12 cellular contexts compared by ENCODE assay signal in genomic region chr1:71414229-71414628, GRCh38.
A peak's percentile ranks its signal among the peaks of the same experiment; 100 is the strongest.
DNase-seq lines count a peak whose midpoint lies in the region; ATAC-seq lines count a peak whose summit lies in the region.
"Had no signal": no experiment of that assay in that cellular context is flagged by ENCODE, and none has a peak within 500 bp of the region (broad histone marks: within the 10 kb centered on the region; RNA-seq: fewer than 3 reads in every experiment).

No MANE protein-coding gene starts in this region.

- H3K4me1 ChIP-seq in GM23248 (ENCODE audit: insufficient read depth) = peaks cover 17% of the 10 kb centered on the region

- H3K4me1 Mint-ChIP-seq in stimulated activated effector memory CD8-positive, alpha-beta T cell treated with anti-CD3 and anti-CD28 coated beads, Interleukin-12 subunit alpha, Interleukin-12 subunit beta, amount 100 ng/mL, for 72 hours = no peaks in the 10 kb centered on the region
- no peaks in the 10 kb centered on the region for H3K4me1 Mint-ChIP-seq in activated T-cell treated with anti-CD3 and anti-CD28 coated beads, Interleukin-2, amount 50 U/mL, for 72 hours (ENCODE audit: low read depth)
- no peaks in the 10 kb centered on the region for H3K4me1 Mint-ChIP-seq in T-helper 2 cell treated with Interferon-gamma antibody and Interleukin-4, amounts not matched to agents 5 μg/mL and 100 μg/mL, for 36 hours (ENCODE audit: low read depth)
- H3K4me1 Mint-ChIP-seq: natural killer cell had no signal

- H3K36me3 ChIP-seq in GM23248 (ENCODE audit: low read depth) = no peaks in the 10 kb centered on the region

- in situ Hi-C loops in GM23248 (cut with MboI) = no loop called here

- H3F3A ChIP-seq in GM23248 (ENCODE audit: insufficient read depth) = peaks cover 17% of the 10 kb centered on the region; the same call in 1 of the 2 replicates

- no peak for ATAC-seq in stimulated activated effector memory CD8-positive, alpha-beta T cell treated with anti-CD3 and anti-CD28 coated beads, Interleukin-12 subunit alpha, Interleukin-12 subunit beta, amount 100 ng/mL, for 72 hours
- ATAC-seq in activated T-cell treated with anti-CD3 and anti-CD28 coated beads, Interleukin-2, amount 50 U/mL, for 72 hours (replicated peaks in 1 of 2) = no peak
- ATAC-seq: natural killer cell, WTC11 had no signal

- WGBS in GM23248 (ENCODE audit: low coverage in 1 of 2, low lambda C conversion rate in 2 of 2, missing lambda C conversion rate in 2 of 2), 2 experiments = 0 to 6% methylated on average over 1 of the region's 1 CpG

- H2AFZ ChIP-seq in GM23248 = peak overlapping the region; percentile 23; the same call in 1 of the 2 replicates

- peaks cover 11% of the 10 kb centered on the region for H3K9me3 Mint-ChIP-seq in stimulated activated effector memory CD8-positive, alpha-beta T cell treated with anti-CD3 and anti-CD28 coated beads, Interleukin-12 subunit alpha, Interleukin-12 subunit beta, amount 100 ng/mL, for 72 hours
- peaks cover 1 to 5% of the 10 kb centered on the region in 2 donors for H3K9me3 Mint-ChIP-seq in activated T-cell treated with anti-CD3 and anti-CD28 coated beads, Interleukin-2, amount 50 U/mL, for 72 hours
- H3K9me3 Mint-ChIP-seq in T-helper 2 cell treated with Interferon-gamma antibody and Interleukin-4, amounts not matched to agents 5 μg/mL and 100 μg/mL, for 36 hours = no peaks in the 10 kb centered on the region
- H3K9me3 Mint-ChIP-seq: WTC11 had no signal

- H3K27me3 Mint-ChIP-seq in activated T-cell treated with anti-CD3 and anti-CD28 coated beads, Interleukin-2, amount 50 U/mL, for 72 hours (ENCODE audit: low read depth) = no peaks in the 10 kb centered on the region
- no peaks in the 10 kb centered on the region for H3K27me3 Mint-ChIP-seq in T-helper 2 cell treated with Interferon-gamma antibody and Interleukin-4, amounts not matched to agents 5 μg/mL and 100 μg/mL, for 36 hours (ENCODE audit: low read depth)

- DNase-seq in GM23248 (no peak), NCI-H1930 (lab: John Stamatoyannopoulos, UW) (peak; percentile 30 to 45), OCI-M1 (lab: John Stamatoyannopoulos, UW) (peak; percentile 91), left kidney (ENCODE audit: low read depth, low spot score) (peak; percentile 29)
- no peak for DNase-seq in stimulated activated effector memory CD8-positive, alpha-beta T cell treated with anti-CD3 and anti-CD28 coated beads, Interleukin-12 subunit alpha, Interleukin-12 subunit beta, amount 100 ng/mL, for 72 hours (ENCODE audit: low spot score in 2 of 2)
- DNase-seq in activated T-cell treated with anti-CD3 and anti-CD28 coated beads, Interleukin-2, amount 50 U/mL, for 72 hours = no peak
- DNase-seq in T-helper 2 cell treated with Interferon-gamma antibody and Interleukin-4, amounts not matched to agents 5 μg/mL and 100 μg/mL, for 36 hours (ENCODE audit: low spot score) = no peak
- DNase-seq: dorsolateral prefrontal cortex, kidney glomerular epithelial cell, natural killer cell had no signal

- peak overlapping the region; percentile 8 for H3K4me3 ChIP-seq in GM23248
- H3K4me3 ChIP-seq: dorsolateral prefrontal cortex, skin epidermis had no signal

- peak overlapping the region; percentile 49 for H3K27ac ChIP-seq in GM23248
- H3K27ac ChIP-seq: dorsolateral prefrontal cortex, skin epidermis had no signal

- peak overlapping the region; percentile 40 for H3K4me2 ChIP-seq in GM23248 (ENCODE audit: unreplicated experiment)

- H4K20me1 ChIP-seq in GM23248 (ENCODE audit: insufficient read depth) = no peaks in the 10 kb centered on the region

- no peaks in the 10 kb centered on the region for H3K9me3 ChIP-seq in GM23248 (ENCODE audit: low read depth)

- no peaks in the 10 kb centered on the region for H3K27me3 ChIP-seq in GM23248 (replicated peaks; ENCODE audit: insufficient read depth)
- H3K27me3 ChIP-seq: dorsolateral prefrontal cortex had no signal

- H3K4me3 Mint-ChIP-seq in stimulated activated effector memory CD8-positive, alpha-beta T cell treated with anti-CD3 and anti-CD28 coated beads, Interleukin-12 subunit alpha, Interleukin-12 subunit beta, amount 100 ng/mL, for 72 hours = no peak overlapping the region
- H3K4me3 Mint-ChIP-seq in activated T-cell treated with anti-CD3 and anti-CD28 coated beads, Interleukin-2, amount 50 U/mL, for 72 hours = no peak overlapping the region
- H3K4me3 Mint-ChIP-seq in T-helper 2 cell treated with Interferon-gamma antibody and Interleukin-4, amounts not matched to agents 5 μg/mL and 100 μg/mL, for 36 hours = no peak overlapping the region
- H3K4me3 Mint-ChIP-seq: natural killer cell, WTC11 had no signal

- H3K9ac ChIP-seq in GM23248 = no peak overlapping the region

- no peaks in the 10 kb centered on the region for H3K36me3 Mint-ChIP-seq in stimulated activated effector memory CD8-positive, alpha-beta T cell treated with anti-CD3 and anti-CD28 coated beads, Interleukin-12 subunit alpha, Interleukin-12 subunit beta, amount 100 ng/mL, for 72 hours
- no peaks in the 10 kb centered on the region for H3K36me3 Mint-ChIP-seq in activated T-cell treated with anti-CD3 and anti-CD28 coated beads, Interleukin-2, amount 50 U/mL, for 72 hours (ENCODE audit: insufficient read depth in 2 of 2)
- no peaks in the 10 kb centered on the region for H3K36me3 Mint-ChIP-seq in T-helper 2 cell treated with Interferon-gamma antibody and Interleukin-4, amounts not matched to agents 5 μg/mL and 100 μg/mL, for 36 hours (ENCODE audit: low read depth)
- H3K36me3 Mint-ChIP-seq: natural killer cell, WTC11 had no signal

- no peaks in the 10 kb centered on the region for H3K79me2 ChIP-seq in GM23248 (ENCODE audit: insufficient read depth)

- H3K9me2 ChIP-seq in GM23248 (ENCODE audit: insufficient read depth) = no peaks in the 10 kb centered on the region

- no peak overlapping the region for H3K27ac Mint-ChIP-seq in stimulated activated effector memory CD8-positive, alpha-beta T cell treated with anti-CD3 and anti-CD28 coated beads, Interleukin-12 subunit alpha, Interleukin-12 subunit beta, amount 100 ng/mL, for 72 hours
- no peak overlapping the region for H3K27ac Mint-ChIP-seq in activated T-cell treated with anti-CD3 and anti-CD28 coated beads, Interleukin-2, amount 50 U/mL, for 72 hours
- no peak overlapping the region for H3K27ac Mint-ChIP-seq in T-helper 2 cell treated with Interferon-gamma antibody and Interleukin-4, amounts not matched to agents 5 μg/mL and 100 μg/mL, for 36 hours
- H3K27ac Mint-ChIP-seq: natural killer cell, WTC11 had no signal

Comparison
In these comparisons a context has a peak if more than half of its experiments do, and no peak if none do; other contexts are left out.
1. DNase-seq: peak in NCI-H1930 (2 of 2), OCI-M1 (single experiment) and left kidney (single experiment); none in GM23248 (single experiment), stimulated activated effector memory CD8-positive, alpha-beta T cell treated with anti-CD3 and anti-CD28 coated beads, Interleukin-12 subunit alpha, Interleukin-12 subunit beta, amount 100 ng/mL, for 72 hours (0 of 2), activated T-cell treated with anti-CD3 and anti-CD28 coated beads, Interleukin-2, amount 50 U/mL, for 72 hours (0 of 2) and T-helper 2 cell treated with Interferon-gamma antibody and Interleukin-4, amounts not matched to agents 5 μg/mL and 100 μg/mL, for 36 hours (single experiment).